2 cellular contexts compared by ENCODE assay signal in genomic region chr10:24844742-24845141, GRCh38.
TF ChIP-seq lines count a peak whose summit lies in the region.

No MANE protein-coding gene starts in this region.

TF ChIP-seq in HepG2, 621 proteins besides CTCF, POLR2A, EP300 and RAD21:
- TF ChIP-seq CENPT (CRISPR knock-in tag; IDR thresholded peaks at IDR 0.05; ENCODE audit: low read depth): no peak
- 0 out of 2 replicates have a peak, but pooled peaks have one; percentile 26 for TF ChIP-seq MNT (IDR thresholded peaks at IDR 0.05)
TF ChIP-seq in HepG2: peak in this region for 1.

TF ChIP-seq in K562, 482 proteins besides CTCF, POLR2A, EP300 and RAD21:
- TF ChIP-seq TCF3 (CRISPR knock-in tag; IDR thresholded peaks at IDR 0.05): no peak
- TF ChIP-seq EZH2 (IDR thresholded peaks at IDR 0.05; ENCODE audit: borderline replicate concordance, low read depth, low read length): no peak
- no peak for TF ChIP-seq ESRRB (CRISPR knock-in tag; IDR thresholded peaks at IDR 0.05; ENCODE audit: borderline replicate concordance)
- no peak for TF ChIP-seq CGGBP1 (CRISPR knock-in tag; IDR thresholded peaks at IDR 0.05)
- peak; percentile 23; the same call in 1 of the 2 replicates for TF ChIP-seq MGA (IDR thresholded peaks at IDR 0.05)
- no peak for TF ChIP-seq SIN3B (IDR thresholded peaks at IDR 0.05; ENCODE audit: low read depth)
- no peak for TF ChIP-seq KHSRP (IDR thresholded peaks at IDR 0.05)
- peak in 1 of 2 experiments; percentile 31 for TF ChIP-seq E2F6 (IDR thresholded peaks at IDR 0.05; ENCODE audit: borderline replicate concordance in 1 of 2, extremely low read depth in 1 of 2, insufficient read depth in 1 of 2, insufficient read length in 1 of 2, low read depth in 1 of 2, low read length in 1 of 2, poor library complexity in 1 of 2, severe bottlenecking in 1 of 2)
- TF ChIP-seq ZNF696 (CRISPR knock-in tag; conservative IDR thresholded peaks at IDR 0.05): no peak
